Comparison of ENCODE assay signal across 8 cellular contexts in the genomic region with DNA sequence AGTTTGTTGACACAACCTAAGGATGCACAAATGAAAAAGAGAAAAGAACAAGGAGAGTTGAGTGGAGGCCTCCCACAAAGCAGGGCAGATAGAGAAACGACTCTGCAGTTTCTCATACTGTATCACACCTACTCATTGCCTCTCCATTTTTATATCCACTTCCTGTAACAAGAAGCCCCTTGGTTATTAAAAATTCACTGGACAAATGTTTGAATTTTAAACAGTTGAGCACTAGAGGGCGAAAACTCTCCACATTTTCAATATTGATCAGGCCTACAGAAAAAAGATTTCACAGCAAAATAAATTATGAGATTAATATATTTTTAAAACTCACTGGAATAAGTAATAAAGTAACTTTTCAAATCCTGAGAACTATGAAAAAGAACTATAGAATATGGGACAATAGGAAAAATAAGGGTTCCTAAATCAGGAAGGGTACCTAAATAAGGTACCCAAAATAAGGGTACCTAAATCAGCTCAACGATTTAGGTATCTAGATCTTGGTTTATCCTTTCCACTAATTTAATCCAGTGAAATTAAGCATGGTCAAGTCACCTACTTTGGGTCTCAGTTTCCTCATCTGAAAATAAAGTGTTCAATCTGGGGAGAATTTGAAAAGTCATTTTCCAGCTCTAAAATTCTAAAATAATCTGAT. TPM values are rescaled to one million over a fixed set of nuclear protein-coding genes. Genes with fewer than 3 reads are reported as not detected.
DNase-seq lines count a peak whose midpoint lies in the region; ATAC-seq and TF ChIP-seq lines count a peak whose summit lies in the region.

No MANE protein-coding gene starts in this region.

- TF ChIP-seq EP300 in esophagus muscularis mucosa (IDR thresholded peaks at IDR 0.05), result no peak

- H3K27ac ChIP-seq in HCT116 (ENCODE audit: low read depth, low read length) (no peak overlapping the region), OCI-LY7 (ENCODE audit: low read depth, low read length, poor library complexity, severe bottlenecking) (no peak overlapping the region), esophagus muscularis mucosa (replicated peaks in 1 of 4) (no peak overlapping the region)

- TF ChIP-seq RAD21 in HCT116 (IDR thresholded peaks at IDR 0.05; ENCODE audit: low read depth), result peak; percentile 80

- intact Hi-C loops in HCT116 (cut with micrococcal nuclease) (loop anchor here (1.0 to 2.0 kb wide), 2 partner anchors 146 to 471 kb away; a partner anchor contains a TSS), OCI-LY7 (cut with micrococcal nuclease; ENCODE audit: unreplicated experiment) (loop anchor here (10.0 kb wide), 2 partner anchors 55 to 445 kb away; no protein-coding TSS in a partner anchor), esophagus muscularis mucosa (cut with DNase I) (loop anchor here (10.0 kb wide), 2 partner anchors 145 to 175 kb away; a partner anchor contains a TSS)

- CTCF ChIA-PET in HCT116 (lab: Charles Lee) (interaction anchor here (0.8 to 1.6 kb wide), 7 partner anchors 9 to 518 kb away, joined by 3 to 13 read pairs (median 5); a partner anchor contains a TSS), OCI-LY7 (lab: Charles Lee; ENCODE audit: unreplicated experiment) (no interaction called here)

- H3K9me3 ChIP-seq in HCT116 (ENCODE audit: control insufficient read depth in 1 of 2, insufficient read depth in 1 of 2, low read depth in 1 of 2, low read length in 2 of 2), result no peaks in the 10 kb centered on the region
- no peaks in the 10 kb centered on the region for H3K9me3 ChIP-seq in OCI-LY7 (ENCODE audit: low read length)
- H3K9me3 ChIP-seq in esophagus muscularis mucosa, result no peaks in the 10 kb centered on the region

- ATAC-seq in HCT116, result peak; percentile 66
- no peak for ATAC-seq in GM18867 (IDR thresholded peaks at IDR 0.05; ENCODE audit: unreplicated experiment)

- H2AFZ ChIP-seq in HCT116 (ENCODE audit: low read depth, low read length, poor library complexity, severe bottlenecking) (no peak overlapping the region), OCI-LY7 (ENCODE audit: low read length) (peak overlapping the region; percentile 57; the same call in 1 of the 2 replicates)

- POLR2A ChIA-PET in HCT116 (lab: Charles Lee), result no interaction called here
- POLR2A ChIA-PET in OCI-LY7 (lab: Charles Lee), result no interaction called here

- H3K4me2 ChIP-seq in HCT116 (ENCODE audit: low read length) (no peak overlapping the region), OCI-LY7 (ENCODE audit: low read length) (no peak overlapping the region)

- TF ChIP-seq POLR2A in HCT116 (IDR thresholded peaks at IDR 0.05; ENCODE audit: borderline replicate concordance, extremely low read depth, insufficient read depth, insufficient read length) (no peak), esophagus muscularis mucosa (IDR thresholded peaks at IDR 0.05; ENCODE audit: low read depth) (no peak)

- TF ChIP-seq CTCF in HCT116 (IDR thresholded peaks at IDR 0.05 in 2 of 3, conservative IDR thresholded peaks at IDR 0.05 in 1 of 3; ENCODE audit: borderline replicate concordance in 1 of 3, insufficient read depth in 1 of 3, low read depth in 2 of 3, low read length in 2 of 3), result peak; percentile 35 to 76 (median 58); a peak in 5 of 6 replicates
- peak; percentile 86 for TF ChIP-seq CTCF in OCI-LY7 (conservative IDR thresholded peaks at IDR 0.05; ENCODE audit: low read length)
- TF ChIP-seq CTCF in esophagus muscularis mucosa (IDR thresholded peaks at IDR 0.05), result peak; percentile 36 to 39 (median 37)

- no peaks in the 10 kb centered on the region for H4K20me1 ChIP-seq in HCT116 (ENCODE audit: insufficient read depth)
- H4K20me1 ChIP-seq in OCI-LY7 (ENCODE audit: insufficient read depth, low read length), result no peaks in the 10 kb centered on the region

- WGBS in esophagus muscularis mucosa, result 45% methylated on average over 3 of the region's 3 CpGs

- no TSS peak for BruUV-seq in HCT116 (replicated peaks; lab: Mats Ljungman, UMichigan)
- no TSS peak for BruUV-seq in OCI-LY7 (replicated peaks; lab: Mats Ljungman, UMichigan)

- H3K4me1 ChIP-seq in HCT116 (ENCODE audit: control insufficient read depth in 1 of 2, insufficient read depth in 2 of 2, low read length in 2 of 2) (peaks cover 0 to 5% of the 10 kb centered on the region in 2 experiments; a peak in 1 of 4 replicates), OCI-LY7 (ENCODE audit: insufficient read depth, low read length, poor library complexity, severe bottlenecking) (peaks cover 4% of the 10 kb centered on the region), esophagus muscularis mucosa (no peaks in the 10 kb centered on the region)

- H3K79me2 ChIP-seq in HCT116 (ENCODE audit: insufficient read depth, low read length) (0 out of 2 replicates have a peak, but pooled peaks cover 2% of the 10 kb centered on the region), OCI-LY7 (ENCODE audit: insufficient read depth, low read depth, low read length) (no peaks in the 10 kb centered on the region)

- H3K9me2 ChIP-seq in HCT116 (ENCODE audit: insufficient read depth) (no peaks in the 10 kb centered on the region), OCI-LY7 (ENCODE audit: insufficient read depth, low read length) (no peaks in the 10 kb centered on the region)

- H3K4me3 ChIP-seq in HCT116 (replicated peaks in 1 of 2; ENCODE audit: low read depth in 1 of 2, low read length in 2 of 2), result no peak overlapping the region
- no peak overlapping the region for H3K4me3 ChIP-seq in OCI-LY7 (ENCODE audit: low read depth, low read length, poor library complexity, severe bottlenecking)
- no peak overlapping the region for H3K4me3 ChIP-seq in esophagus muscularis mucosa

- RAD21 ChIA-PET in HCT116 (lab: Charles Lee; ENCODE audit: low non-redundant PET in 1 of 2, low total read pairs in 2 of 2, uncharacterized antibody in 2 of 2, unreplicated experiment in 2 of 2), result interaction anchor here in 1 of 2 experiments (0.6 kb wide), 1 partner anchor 602 kb away, joined by 4 read pairs; no protein-coding TSS in a partner anchor

- no peak overlapping the region for H3K9ac ChIP-seq in HCT116 (ENCODE audit: low read length)

- no peaks in the 10 kb centered on the region for H3K27me3 ChIP-seq in HCT116 (ENCODE audit: insufficient read depth, low read length)
- no peaks in the 10 kb centered on the region for H3K27me3 ChIP-seq in esophagus muscularis mucosa

- peaks cover 5 to 10% of the 10 kb centered on the region in 2 experiments; a peak in 2 of 4 replicates for H3K36me3 ChIP-seq in HCT116 (ENCODE audit: control insufficient read depth in 1 of 2, insufficient read depth in 2 of 2, low read length in 2 of 2)
- peaks cover 9% of the 10 kb centered on the region; the same call in 1 of the 2 replicates for H3K36me3 ChIP-seq in OCI-LY7 (ENCODE audit: insufficient read depth, low read length)
- H3K36me3 ChIP-seq in esophagus muscularis mucosa, result peaks cover 0 to 36% (median 15%) of the 10 kb centered on the region in 4 donors

- peak; percentile 36 for DNase-seq in COR-L47 (lab: John Stamatoyannopoulos, UW)
- peak; percentile 33 for DNase-seq in HCT116 (ENCODE audit: low read depth, low spot score)
- peak; percentile 51 for DNase-seq in OCI-LY7 (ENCODE audit: low spot score)
- no peak for DNase-seq in esophagus muscularis mucosa (ENCODE audit: extremely low spot score)
- DNase-seq in smooth muscle cell of the brain vasculature (ENCODE audit: low read depth, low spot score), result peak; percentile 20
- DNase-seq in activated CD4-positive, CD25-positive, alpha-beta regulatory T cell treated with anti-CD3 and anti-CD28 coated beads, Interleukin-2, amount 50 U/mL, for 72 hours, result no peak
- DNase-seq in NK-92 treated with Interleukin-12 subunit alpha and Interleukin-12 subunit beta, amount 100 ng/mL, for 24 hours (lab: John Stamatoyannopoulos, UW), result no peak

TF ChIP-seq in HCT116, 20 proteins besides CTCF, POLR2A, EP300 and RAD21:
- no peak for TF ChIP-seq SIN3A (IDR thresholded peaks at IDR 0.05; ENCODE audit: low read depth)
- TF ChIP-seq, protein P1, sequence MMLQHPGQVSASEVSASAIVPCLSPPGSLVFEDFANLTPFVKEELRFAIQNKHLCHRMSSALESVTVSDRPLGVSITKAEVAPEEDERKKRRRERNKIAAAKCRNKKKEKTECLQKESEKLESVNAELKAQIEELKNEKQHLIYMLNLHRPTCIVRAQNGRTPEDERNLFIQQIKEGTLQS (IDR thresholded peaks at IDR 0.05), result 0 out of 2 replicates have a peak, but pooled peaks have one; percentile 19
- TF ChIP-seq ELF1 (IDR thresholded peaks at IDR 0.05; ENCODE audit: borderline replicate concordance, low read depth), result 0 out of 2 replicates have a peak, but pooled peaks have one; percentile 21

RNA-seq across cellular contexts. Expression of a gene that starts 47.0 kb away (rescaled TPM):
- total RNA-seq in HCT116 (2021; ENCODE audit: unreplicated experiment) (453 TPM), OCI-LY7 (2022) (248 and 307 TPM in 2 replicates), esophagus muscularis mucosa (100 to 1,000 TPM; 110 to 227 (median 214) TPM)
- 608 and 683 TPM in 2 replicates for polyA plus RNA-seq in HCT116 (2012)
- total RNA-seq in OCI-LY7 (2014; rRNA removed; shearing (Covaris generic)), result 243 and 263 TPM in 2 replicates

RNA-seq across cellular contexts. Expression of a gene that starts 58.3 kb away (rescaled TPM):
- 6.3 TPM for total RNA-seq in HCT116 (2021; ENCODE audit: unreplicated experiment)
- polyA plus RNA-seq in HCT116 (2012), result 3.3 and 4.0 TPM in 2 replicates
- 63.1 and 65.7 TPM in 2 replicates for total RNA-seq in OCI-LY7 (2014; rRNA removed; shearing (Covaris generic))
- 61.6 and 68.8 TPM in 2 replicates for total RNA-seq in OCI-LY7 (2022)
- under 1 TPM in 3 of 4 donors, not detected in 1; 0.19 to 0.42 (median 0.33) TPM for total RNA-seq in esophagus muscularis mucosa

Comparison
In these comparisons a context has a peak if more than half of its experiments do, and no peak if none do; other contexts are left out.
1. DNase-seq: peak in COR-L47 (single experiment), HCT116 (single experiment), OCI-LY7 (single experiment) and smooth muscle cell of the brain vasculature (single experiment); none in esophagus muscularis mucosa (single experiment), activated CD4-positive, CD25-positive, alpha-beta regulatory T cell treated with anti-CD3 and anti-CD28 coated beads, Interleukin-2, amount 50 U/mL, for 72 hours (single experiment) and NK-92 treated with Interleukin-12 subunit alpha and Interleukin-12 subunit beta, amount 100 ng/mL, for 24 hours (single experiment).
2. Peak in every context shown above with its lines, with median percentiles within 50 percentile points of each other: CTCF ChIP-seq.